20 cellular contexts compared by ENCODE assay signal in genomic region chr2:215626812-215627281, GRCh38.
DNase-seq lines count a peak whose midpoint lies in the region; ATAC-seq, FAIRE-seq and TF ChIP-seq lines count a peak whose summit lies in the region.
"Had no signal": no experiment of that assay in that cellular context is flagged by ENCODE, and none has a peak within 500 bp of the region (broad histone marks: within the 10 kb centered on the region; RNA-seq: fewer than 3 reads in every experiment).

No MANE protein-coding gene starts in this region.

- in situ Hi-C loops in GM12878 (cut with MboI), result no loop called here

- BruUV-seq in GM12878 (replicated peaks; lab: Mats Ljungman, UMichigan), result no TSS peak

- H3K4me2 ChIP-seq in GM12878 (ENCODE audit: control insufficient read depth, insufficient read depth), result no peak overlapping the region
- H3K4me2 ChIP-seq: hepatocyte had no signal

- H2AFZ ChIP-seq in GM12878 (ENCODE audit: control insufficient read depth, low read depth, low read length), result no peak overlapping the region
- H2AFZ ChIP-seq: hepatocyte had no signal

- peak; percentile 76 for ATAC-seq in GM12878
- ATAC-seq: activated CD4-positive, alpha-beta T cell treated with anti-CD3 and anti-CD28 coated beads for 36 hours; body of pancreas; esophagus mucosa; mucosa of descending colon had no signal

- intact Hi-C loops in GM12878 (cut with micrococcal nuclease; ENCODE audit: unreplicated experiment), result no loop called here

- H3K4me3 ChIP-seq in AG04449 (ENCODE audit: low read depth, low read length) (no peak overlapping the region), GM12878 (no peak overlapping the region), iPS-20b (ENCODE audit: low read length) (no peak overlapping the region)
- H3K4me3 ChIP-seq: body of pancreas, dorsolateral prefrontal cortex, hepatocyte, mucosa of descending colon, uterus had no signal

- H3K79me2 ChIP-seq in GM12878 (ENCODE audit: control insufficient read depth, insufficient read depth, low read length), result no peaks in the 10 kb centered on the region
- H3K79me2 ChIP-seq: hepatocyte had no signal

- DNase-seq in AG04449 (ENCODE audit: low read depth, low spot score) (peak; percentile 79), NCI-H1694 treated with DMSO at 0.1 percent for 48 hours (lab: John Stamatoyannopoulos, UW) (peak; percentile 97), GM12878 (ENCODE audit: low read depth, low spot score) (no peak), GM10266 (ENCODE audit: extremely low spot score) (no peak), mucosa of gallbladder (ENCODE audit: low spot score) (no peak), NOMO-1 (lab: John Stamatoyannopoulos, UW; ENCODE audit: unreplicated experiment in 2 of 2) (no peak)
- DNase-seq in activated naive CD4-positive, alpha-beta T cell treated with Interleukin-2 at 50 U/mL for 16 hours, result no peak
- DNase-seq: activated CD4-positive, alpha-beta T cell treated with anti-CD3 and anti-CD28 coated beads for 36 hours; activated naive CD4-positive, alpha-beta T cell; body of pancreas; dorsolateral prefrontal cortex; mucosa of descending colon; NCI-H2081 treated with DMSO at 0.1 percent for 48 hours; occipital lobe; stimulated activated CD4-positive, alpha-beta T cell treated with anti-CD3 and anti-CD28 coated beads, Interleukin-2, amount 100 ng/mL, for 48 hours; uterus had no signal

- TF ChIP-seq EP300 in GM12878 (IDR thresholded peaks at IDR 0.05; ENCODE audit: borderline replicate concordance in 1 of 2, control insufficient read depth in 1 of 2, low read depth in 2 of 2, low read length in 2 of 2), result no peak

- TF ChIP-seq CTCF in AG04449 (IDR thresholded peaks at IDR 0.05; ENCODE audit: insufficient read depth, low read length, missing control alignments) (no peak), GM12878 (IDR thresholded peaks at IDR 0.05 in 2 of 3, conservative IDR thresholded peaks at IDR 0.05 in 1 of 3; ENCODE audit: control insufficient read depth in 2 of 3, extremely low read depth in 1 of 3, insufficient read depth in 1 of 3, low read depth in 3 of 3, low read length in 3 of 3) (no peak), GM10266 (IDR thresholded peaks at IDR 0.05; ENCODE audit: control insufficient read depth, insufficient read depth, low read depth, missing control alignments) (no peak)

- CTCF ChIA-PET in AG04449 (lab: Yijun Ruan, JAX), result interaction anchor here (1.5 to 2.3 kb wide), 3 partner anchors 9 to 293 kb away, joined by 4 to 11 read pairs (median 5); no protein-coding TSS in a partner anchor
- CTCF ChIA-PET in GM12878 (lab: Yijun Ruan, JAX), result interaction anchor here (1.2 to 1.6 kb wide), 3 partner anchors 53 to 203 kb away, joined by 3 to 4 read pairs (median 3); no protein-coding TSS in a partner anchor

- POLR2A ChIA-PET in AG04449 (lab: Yijun Ruan, JAX), result no interaction called here
- POLR2A ChIA-PET in GM12878 (lab: Charles Lee), result interaction anchor here (0.8 kb wide), 1 partner anchor 14 kb away, joined by 4 read pairs; no protein-coding TSS in a partner anchor

- SMC1A ChIA-PET in GM12878 (lab: Charles Lee; ENCODE audit: uncharacterized antibody, unreplicated experiment), result interaction anchor here (0.8 to 2.6 kb wide), 12 partner anchors 8 to 150 kb away, joined by 3 to 9 read pairs (median 6); no protein-coding TSS in a partner anchor

- TF ChIP-seq POLR2A in GM12878 (IDR thresholded peaks at IDR 0.05; ENCODE audit: low read depth, low read length), result no peak

- H3K9ac ChIP-seq in GM12878 (ENCODE audit: control insufficient read depth, insufficient read depth, low read length) (no peak overlapping the region), iPS-20b (ENCODE audit: low read depth, low read length) (no peak overlapping the region)

- no peak overlapping the region for H3K27ac ChIP-seq in GM12878 (ENCODE audit: control insufficient read depth, insufficient read depth)
- H3K27ac ChIP-seq in iPS-20b (ENCODE audit: low read length), result peak overlapping the region; percentile 3
- H3K27ac ChIP-seq: body of pancreas, dorsolateral prefrontal cortex, hepatocyte, uterus had no signal

- WGBS in GM12878 (ENCODE audit: insufficient coverage, insufficient replicate concordance, low lambda C conversion rate, missing lambda C conversion rate), result 31% methylated on average over 5 of the region's 5 CpGs

- no peaks in the 10 kb centered on the region for H3K4me1 ChIP-seq in GM12878 (ENCODE audit: control insufficient read depth, insufficient read depth, low read length)
- peaks cover 31% of the 10 kb centered on the region for H3K4me1 ChIP-seq in iPS-20b (ENCODE audit: insufficient read depth, low read length)
- H3K4me1 ChIP-seq: body of pancreas, uterus had no signal

- H3K9me3 ChIP-seq in GM12878 (replicated peaks; ENCODE audit: control insufficient read depth, insufficient read depth, low read length) (no peaks in the 10 kb centered on the region; the same call in 2 of the 3 replicates), iPS-20b (ENCODE audit: insufficient read depth, low read depth, low read length) (peaks cover 6% of the 10 kb centered on the region)
- H3K9me3 ChIP-seq: body of pancreas, uterus had no signal

- TF ChIP-seq RAD21 in GM12878 (IDR thresholded peaks at IDR 0.05; ENCODE audit: insufficient read depth, low read depth, low read length), result no peak

- H3K36me3 ChIP-seq in GM12878 (ENCODE audit: control insufficient read depth in 2 of 2, insufficient read depth in 2 of 2, low read length in 1 of 2) (no peaks in the 10 kb centered on the region), iPS-20b (ENCODE audit: insufficient read depth, low read depth, low read length) (no peaks in the 10 kb centered on the region)
- H3K36me3 ChIP-seq: uterus had no signal

- H3K27me3 ChIP-seq in GM12878 (replicated peaks in 1 of 2; ENCODE audit: control insufficient read depth in 2 of 2, insufficient read depth in 2 of 2, low read length in 1 of 2), result no peaks in the 10 kb centered on the region
- H3K27me3 ChIP-seq in iPS-20b (ENCODE audit: insufficient read depth, low read length), result no peaks in the 10 kb centered on the region
- H3K27me3 ChIP-seq: body of pancreas, dorsolateral prefrontal cortex, hepatocyte, uterus had no signal

- no peak for FAIRE-seq in GM12878 (lab: Jason Lieb, UNC)
- FAIRE-seq: RCC 7860 had no signal

- RAD21 ChIA-PET in GM12878 (lab: Charles Lee; ENCODE audit: unreplicated experiment), result no interaction called here

- no peaks in the 10 kb centered on the region for H4K20me1 ChIP-seq in GM12878 (ENCODE audit: control insufficient read depth, insufficient read depth)

TF ChIP-seq in GM12878, 131 proteins besides CTCF, POLR2A, EP300 and RAD21:
- no peak for TF ChIP-seq BRCA1 (IDR thresholded peaks at IDR 0.05; ENCODE audit: low read depth, low read length)
- peak; percentile 62 for TF ChIP-seq MTA2 (IDR thresholded peaks at IDR 0.05; ENCODE audit: low read depth)
- TF ChIP-seq MEF2B (IDR thresholded peaks at IDR 0.05; ENCODE audit: partially characterized antibody, poor library complexity, severe bottlenecking), result peak; percentile 11

Comparison
In these comparisons a context has a peak if more than half of its experiments do, and no peak if none do; other contexts are left out.
1. DNase-seq: peak in AG04449 (single experiment) and NCI-H1694 treated with DMSO at 0.1 percent for 48 hours (single experiment); none in GM12878 (single experiment), GM10266 (single experiment), mucosa of gallbladder (single experiment), NOMO-1 (0 of 2) and activated naive CD4-positive, alpha-beta T cell treated with Interleukin-2 at 50 U/mL for 16 hours (single experiment).